17 cellular contexts compared by ENCODE assay signal in genomic region chr12:18837025-18837424, GRCh38.
DNase-seq lines count a peak whose midpoint lies in the region; ATAC-seq and TF ChIP-seq lines count a peak whose summit lies in the region.
"Had no signal": no experiment of that assay in that cellular context is flagged by ENCODE, and none has a peak within 500 bp of the region (broad histone marks: within the 10 kb centered on the region; RNA-seq: fewer than 3 reads in every experiment).

No MANE protein-coding gene starts in this region.

- 54 to 68% methylated on average over 4 of the region's 4 CpGs for WGBS in lower leg skin, 2 donors

- H3K4me3 ChIP-seq in fibroblast of villous mesenchyme (ENCODE audit: low read depth, low read length) (no peak overlapping the region), lower leg skin (ENCODE audit: low read depth, poor library complexity, severe bottlenecking) (no peak overlapping the region)
- H3K4me3 ChIP-seq: right atrium auricular region had no signal

- DNase-seq in NCI-H524 (lab: John Stamatoyannopoulos, UW) (peak; percentile 41 to 76), NCI-H524 treated with DMSO at 0.1 percent for 48 hours (lab: John Stamatoyannopoulos, UW) (no peak), fibroblast of villous mesenchyme (ENCODE audit: low read depth) (peak; percentile 87), superior temporal gyrus (ENCODE audit: extremely low spot score) (peak; percentile 52), lower leg skin (ENCODE audit: low spot score in 2 of 2) (no peak)
- DNase-seq in activated naive CD4-positive, alpha-beta T cell treated with Interleukin-2 at 50 U/mL for 16 hours = no peak
- DNase-seq: activated CD4-positive, alpha-beta T cell treated with anti-CD3 and anti-CD28 coated beads for 4 hours; activated gamma-delta T cell; CD4-positive, alpha-beta T cell; cerebellar nuclear complex; endodermal cell; left ventricle myocardium superior; NCI-H2029 treated with DMSO at 0.1 percent for 48 hours; stimulated activated naive CD4-positive, alpha-beta T cell treated with Interleukin-2 at 50 U/mL for 16 hours had no signal

- peak; percentile 83 for ATAC-seq in SK-N-SH treated with all-trans-retinoic acid at 6 μM for 48 hours
- no peak for ATAC-seq in GM21360 (IDR thresholded peaks at IDR 0.05; ENCODE audit: unreplicated experiment)
- ATAC-seq: left ventricle myocardium superior had no signal

- no peak for TF ChIP-seq CTCF in fibroblast of villous mesenchyme (IDR thresholded peaks at IDR 0.05; ENCODE audit: insufficient read depth, low read depth, low read length)
- TF ChIP-seq CTCF in lower leg skin (IDR thresholded peaks at IDR 0.05) = no peak

- intact Hi-C loops in lower leg skin (cut with DNase I; ENCODE audit: low total_unique reads) = no loop called here

- no peak for TF ChIP-seq POLR2A in lower leg skin (IDR thresholded peaks at IDR 0.05)

TF ChIP-seq in SK-N-SH treated with all-trans-retinoic acid at 6 μM for 48 hours, 23 proteins besides CTCF, POLR2A, EP300 and RAD21:
- TF ChIP-seq GLIS3 (CRISPR knock-in tag; IDR thresholded peaks at IDR 0.05) (no peak), POU6F1 (CRISPR knock-in tag; IDR thresholded peaks at IDR 0.05; ENCODE audit: borderline replicate concordance, low read depth) (peak; percentile 88; the same call in 1 of the 2 replicates), PPARA (CRISPR knock-in tag; IDR thresholded peaks at IDR 0.05; ENCODE audit: borderline replicate concordance) (no peak), ISL1 (CRISPR knock-in tag; IDR thresholded peaks at IDR 0.05) (peak; percentile 81), ZNF8 (CRISPR knock-in tag; IDR thresholded peaks at IDR 0.05) (no peak), RARB (CRISPR knock-in tag; IDR thresholded peaks at IDR 0.05) (peak; percentile 81; the same call in 1 of the 2 replicates), ZNF70 (CRISPR knock-in tag; IDR thresholded peaks at IDR 0.05) (no peak), CREB5 (CRISPR knock-in tag; IDR thresholded peaks at IDR 0.05; ENCODE audit: low read depth) (peak; percentile 88), ZFP3 (CRISPR knock-in tag; IDR thresholded peaks at IDR 0.05) (no peak), SNAI2 (CRISPR knock-in tag; IDR thresholded peaks at IDR 0.05) (peak; percentile 67; the same call in 1 of the 2 replicates), ZC3H10 (CRISPR knock-in tag; IDR thresholded peaks at IDR 0.05) (peak; percentile 98), ARNTL (CRISPR knock-in tag; IDR thresholded peaks at IDR 0.05; ENCODE audit: borderline replicate concordance, low read depth) (no peak), TCF4 (CRISPR knock-in tag; IDR thresholded peaks at IDR 0.05; ENCODE audit: borderline replicate concordance) (no peak), BACH2 (CRISPR knock-in tag; IDR thresholded peaks at IDR 0.05; ENCODE audit: borderline replicate concordance) (no peak), PATZ1 (CRISPR knock-in tag; IDR thresholded peaks at IDR 0.05; ENCODE audit: borderline replicate concordance) (peak; percentile 84), TOX (CRISPR knock-in tag; IDR thresholded peaks at IDR 0.05; ENCODE audit: borderline replicate concordance) (peak; percentile 98), ESRRG (CRISPR knock-in tag; IDR thresholded peaks at IDR 0.05) (no peak)

Comparison
In these comparisons a context has a peak if more than half of its experiments do, and no peak if none do; other contexts are left out.
1. DNase-seq: peak in NCI-H524 (2 of 2), fibroblast of villous mesenchyme (single experiment) and superior temporal gyrus (single experiment); none in NCI-H524 treated with DMSO at 0.1 percent for 48 hours (single experiment), lower leg skin (0 of 2) and activated naive CD4-positive, alpha-beta T cell treated with Interleukin-2 at 50 U/mL for 16 hours (single experiment).